ENCODE assay signal across 27 cellular contexts in the genomic region with DNA sequence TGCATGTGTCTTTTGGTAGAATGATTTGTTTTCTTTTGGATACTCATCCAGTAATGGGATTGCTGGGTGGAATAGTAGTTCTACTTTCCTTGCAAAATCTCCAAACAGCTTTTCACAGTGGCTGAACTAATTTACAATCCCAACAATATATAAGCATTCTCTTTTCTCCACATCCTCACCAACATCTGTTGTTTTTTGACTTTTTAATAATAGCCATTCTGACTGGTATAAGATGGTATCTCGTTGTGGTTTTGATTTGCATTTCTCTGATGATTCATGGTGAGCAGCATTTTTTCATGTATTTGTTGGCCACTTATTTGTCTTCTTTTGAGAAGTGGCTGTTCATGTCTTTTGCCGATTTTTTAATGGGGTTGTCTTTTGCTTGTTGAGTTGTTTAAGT. TPM values are rescaled to one million over a fixed set of nuclear protein-coding genes. Genes with fewer than 3 reads are reported as not detected.
DNase-seq lines count a peak whose midpoint lies in the region; ATAC-seq, FAIRE-seq and TF ChIP-seq lines count a peak whose summit lies in the region.
"Had no signal": no experiment of that assay in that cellular context is flagged by ENCODE, and none has a peak within 500 bp of the region (broad histone marks: within the 10 kb centered on the region; RNA-seq: fewer than 3 reads in every experiment).

No MANE protein-coding gene starts in this region.

- H2AFZ ChIP-seq in PC-3 (ENCODE audit: low read length): no peak overlapping the region
- no peak overlapping the region for H2AFZ ChIP-seq in PC-9
- H2AFZ ChIP-seq: neural progenitor cell had no signal

- no peaks in the 10 kb centered on the region for H4K20me1 ChIP-seq in PC-3 (ENCODE audit: low read length)
- no peaks in the 10 kb centered on the region for H4K20me1 ChIP-seq in PC-9 (ENCODE audit: insufficient read depth)

- H3K27ac ChIP-seq in PC-3 (ENCODE audit: low read length) (no peak overlapping the region), PC-9 (no peak overlapping the region)
- H3K27ac ChIP-seq: ascending aorta, KMS-11, neural progenitor cell, testis, VCaP had no signal

- TF ChIP-seq CTCF in PC-3 (conservative IDR thresholded peaks at IDR 0.05; ENCODE audit: low read depth, low read length) (no peak), bronchial epithelial cell (IDR thresholded peaks at IDR 0.05; ENCODE audit: insufficient read depth, low read length, severe bottlenecking) (no peak), PC-9 (conservative IDR thresholded peaks at IDR 0.05) (no peak)

- H3F3A ChIP-seq in PC-3 (ENCODE audit: low read length, unreplicated experiment): no peaks in the 10 kb centered on the region
- no peaks in the 10 kb centered on the region for H3F3A ChIP-seq in PC-9 (ENCODE audit: insufficient read depth, low read depth)

- H3K4me2 ChIP-seq in PC-3 (ENCODE audit: low read length) (no peak overlapping the region), PC-9 (no peak overlapping the region)
- H3K4me2 ChIP-seq: KMS-11, neural progenitor cell had no signal

- peak; percentile 5 for DNase-seq in ELR (ENCODE audit: low read depth)
- DNase-seq in PC-3: peak; percentile 11
- peak; percentile 18 for DNase-seq in bronchial epithelial cell (ENCODE audit: low read depth)
- DNase-seq in myocyte (ENCODE audit: low read depth): peak; percentile 40
- DNase-seq in PC-9: no peak
- no peak for DNase-seq in stimulated activated CD4-positive, alpha-beta T cell treated with anti-CD3 and anti-CD28 coated beads, Interleukin-4, amount 100 ng/mL, for 1 hour
- DNase-seq in germinal center (ENCODE audit: low spot score): no peak
- DNase-seq: activated CD4-positive, alpha-beta T cell treated with anti-CD3 and anti-CD28 coated beads for 48 hours; activated effector memory CD4-positive, alpha-beta T cell treated with anti-CD3 and anti-CD28 coated beads, Interleukin-2, amount 50 U/mL, for 16 hours; activated naive CD8-positive, alpha-beta T cell treated with anti-CD3 and anti-CD28 coated beads for 36 hours; activated T-cell treated with anti-CD3 and anti-CD28 coated beads, Interleukin-2, amount 50 U/mL, for 1 hour; H7; NCI-H1436 treated with DMSO at 0.1 percent for 48 hours; NCI-H446; NCI-H774; stimulated activated naive CD4-positive, alpha-beta T cell; testis had no signal

- no peaks in the 10 kb centered on the region for H3K36me3 ChIP-seq in PC-3 (ENCODE audit: low read depth, low read length)
- no peaks in the 10 kb centered on the region for H3K36me3 ChIP-seq in bronchial epithelial cell (ENCODE audit: control insufficient read depth, insufficient read depth, low read length)
- H3K36me3 ChIP-seq in PC-9 (ENCODE audit: low read depth): no peaks in the 10 kb centered on the region
- H3K36me3 ChIP-seq: ascending aorta, neural progenitor cell had no signal

- intact Hi-C loops in PC-3 (cut with micrococcal nuclease): no loop called here
- intact Hi-C loops in PC-9 (cut with micrococcal nuclease; ENCODE audit: unreplicated experiment): no loop called here

- ATAC-seq in PC-3 (no peak), GM18870 (IDR thresholded peaks at IDR 0.05; ENCODE audit: unreplicated experiment) (no peak)
- ATAC-seq: Right ventricle myocardium inferior, sciatic nerve had no signal

- CTCF ChIA-PET in PC-3 (lab: Charles Lee) (no interaction called here), PC-9 (lab: Charles Lee) (no interaction called here)

- H3K27me3 ChIP-seq in PC-3 (ENCODE audit: low read length) (peaks cover 37% of the 10 kb centered on the region), bronchial epithelial cell (ENCODE audit: control insufficient read depth, insufficient read depth, low read length) (no peaks in the 10 kb centered on the region), PC-9 (ENCODE audit: insufficient read depth, low read depth) (peaks cover 11% of the 10 kb centered on the region; the same call in 1 of the 2 replicates)
- H3K27me3 ChIP-seq: ascending aorta, neural progenitor cell, testis had no signal

- H3K4me1 ChIP-seq in PC-3 (ENCODE audit: insufficient read depth, low read length) (no peaks in the 10 kb centered on the region), PC-9 (replicated peaks; ENCODE audit: insufficient read depth) (no peaks in the 10 kb centered on the region)
- H3K4me1 ChIP-seq: ascending aorta, testis had no signal

- POLR2A ChIA-PET in PC-3 (lab: Charles Lee; ENCODE audit: unreplicated experiment): no interaction called here
- POLR2A ChIA-PET in PC-9 (lab: Charles Lee; ENCODE audit: unreplicated experiment): no interaction called here

- H3K9ac ChIP-seq in PC-3 (ENCODE audit: low read length): no peak overlapping the region
- H3K9ac ChIP-seq: KMS-11, neural progenitor cell had no signal

- FAIRE-seq in bronchial epithelial cell (lab: Jason Lieb, UNC): no peak
- FAIRE-seq: endothelial cell of umbilical vein had no signal

- H3K79me2 ChIP-seq in PC-3 (ENCODE audit: low read length): no peaks in the 10 kb centered on the region
- no peaks in the 10 kb centered on the region for H3K79me2 ChIP-seq in PC-9 (ENCODE audit: low read depth)

- no peaks in the 10 kb centered on the region for H3K9me3 ChIP-seq in PC-3 (ENCODE audit: low read length)
- H3K9me3 ChIP-seq in PC-9 (ENCODE audit: insufficient read depth, low read depth): no peaks in the 10 kb centered on the region
- H3K9me3 ChIP-seq: ascending aorta, testis had no signal

- H3K9me2 ChIP-seq in PC-3 (replicated peaks; ENCODE audit: low read length) (no peaks in the 10 kb centered on the region), PC-9 (ENCODE audit: insufficient read depth) (no peaks in the 10 kb centered on the region)

- H3K4me3 ChIP-seq in PC-3 (ENCODE audit: low read length) (no peak overlapping the region), bronchial epithelial cell (ENCODE audit: low read depth, low read length) (no peak overlapping the region), PC-9 (no peak overlapping the region)
- H3K4me3 ChIP-seq: ascending aorta, neural progenitor cell, testis had no signal

- BruUV-seq in PC-3 (replicated peaks; lab: Mats Ljungman, UMichigan) (no TSS peak), PC-9 (replicated peaks; lab: Mats Ljungman, UMichigan) (no TSS peak)

RNA-seq across cellular contexts. Expression of a gene that starts 55.8 kb away (rescaled TPM):
- not detected in 2 replicates for total RNA-seq in PC-3 (2014; rRNA removed)
- not detected in 2 replicates for total RNA-seq in bronchial epithelial cell
- 28.6 and 30.8 TPM in 2 replicates for total RNA-seq in myocyte
- polyA plus RNA-seq in myocyte (2012): 25.6 TPM
- total RNA-seq in PC-9 (2021): not detected in 2 replicates
- total RNA-seq: activated CD8-positive, alpha-beta memory T cell treated with anti-CD3 and anti-CD28 coated beads for 36 hours; activated naive CD8-positive, alpha-beta T cell treated with anti-CD3 and anti-CD28 coated beads for 36 hours; ascending aorta; posterior vena cava; sciatic nerve had no signal

Comparison
In these comparisons a context has a peak if more than half of its experiments do, and no peak if none do; other contexts are left out.
1. DNase-seq: peak in ELR (single experiment), PC-3 (single experiment), bronchial epithelial cell (single experiment) and myocyte (single experiment); none in PC-9 (0 of 2), stimulated activated CD4-positive, alpha-beta T cell treated with anti-CD3 and anti-CD28 coated beads, Interleukin-4, amount 100 ng/mL, for 1 hour (single experiment) and germinal center (single experiment).
2. RNA of a gene that starts 55.8 kb away (total RNA-seq): 28.6 to 30.8 TPM in myocyte; not detected in PC-3, not detected in bronchial epithelial cell and not detected in PC-9; every median in the first group is over 10 times any median in the second.